ENCODE assay signal across 15 cellular contexts in genomic region chr2:207112397-207112796, GRCh38. TPM values are rescaled to one million over a fixed set of nuclear protein-coding genes. Genes with fewer than 3 reads are reported as not detected.
DNase-seq lines count a peak whose midpoint lies in the region; ATAC-seq lines count a peak whose summit lies in the region.
"Had no signal": no experiment of that assay in that cellular context is flagged by ENCODE, and none has a peak within 500 bp of the region (broad histone marks: within the 10 kb centered on the region; RNA-seq: fewer than 3 reads in every experiment).

No MANE protein-coding gene starts in this region.

- H3K9me3 ChIP-seq in BLaER1 (no peaks in the 10 kb centered on the region), Karpas-422 (ENCODE audit: low read length) (no peaks in the 10 kb centered on the region)

- no peaks in the 10 kb centered on the region for H3K9me2 ChIP-seq in Karpas-422 (replicated peaks; ENCODE audit: insufficient read depth, low read length)

- H3K36me3 ChIP-seq in BLaER1 (no peaks in the 10 kb centered on the region), Karpas-422 (ENCODE audit: insufficient read depth, low read length) (no peaks in the 10 kb centered on the region)

- H3K4me1 ChIP-seq in BLaER1 (peaks cover 27% of the 10 kb centered on the region), Karpas-422 (ENCODE audit: low read length) (peaks cover 14% of the 10 kb centered on the region)

- H3K9ac ChIP-seq in BLaER1, result no peak overlapping the region
- H3K9ac ChIP-seq in Karpas-422 (ENCODE audit: low read length), result no peak overlapping the region

- H3K27ac ChIP-seq in BLaER1 (no peak overlapping the region), Karpas-422 (ENCODE audit: low read length) (no peak overlapping the region), cingulate gyrus (ENCODE audit: low read depth, low read length) (peak overlapping the region; percentile 55)

- H3K4me2 ChIP-seq in BLaER1 (peak overlapping the region; percentile 42), Karpas-422 (ENCODE audit: low read depth, low read length, poor library complexity, severe bottlenecking) (peak overlapping the region; percentile 40)
- H3K4me2 ChIP-seq: GM23338 had no signal

- H4K20me1 ChIP-seq in BLaER1 (no peaks in the 10 kb centered on the region), Karpas-422 (ENCODE audit: insufficient read depth, low read depth, low read length) (no peaks in the 10 kb centered on the region)

- H3K79me2 ChIP-seq in Karpas-422 (ENCODE audit: low read length), result no peaks in the 10 kb centered on the region

- H3K27me3 ChIP-seq in BLaER1, result no peaks in the 10 kb centered on the region
- H3K27me3 ChIP-seq in Karpas-422 (ENCODE audit: low read length), result no peaks in the 10 kb centered on the region

- ATAC-seq in GM19467 (IDR thresholded peaks at IDR 0.05; ENCODE audit: unreplicated experiment), result no peak
- no peak for ATAC-seq in HG02678 (IDR thresholded peaks at IDR 0.05; ENCODE audit: unreplicated experiment)
- ATAC-seq: GM23338, SK-N-SH treated with all-trans-retinoic acid at 6 μM for 48 hours had no signal

- no peak overlapping the region for H3K4me3 ChIP-seq in BLaER1
- no peak overlapping the region for H3K4me3 ChIP-seq in Karpas-422 (ENCODE audit: low read length)
- H3K4me3 ChIP-seq: GM23338 had no signal

- no peak overlapping the region for H2AFZ ChIP-seq in Karpas-422 (ENCODE audit: low read length)
- H2AFZ ChIP-seq: GM23338 had no signal

- DNase-seq in Karpas-422 (peak; percentile 66), pons (ENCODE audit: low spot score) (peak; percentile 64), SW 1271 (lab: John Stamatoyannopoulos, UW) (no peak)
- DNase-seq: ACHN, AML-193, DMS79 treated with DMSO at 0.1 percent for 48 hours, NCI-H1436 treated with DMSO at 0.1 percent for 48 hours, NCI-H526 treated with DMSO at 0.1 percent for 48 hours, SHP77 had no signal

RNA-seq across cellular contexts. Expression of gene KLF7, which starts 53.4 kb away (rescaled TPM):
- 6.5 and 8.8 TPM in 2 replicates for total RNA-seq in Karpas-422 (2014; rRNA removed; shearing (Covaris generic); ENCODE audit: low replicate concordance)

Comparison
In these comparisons a context has a peak if more than half of its experiments do, and no peak if none do; other contexts are left out.
1. DNase-seq: peak in Karpas-422 (single experiment) and pons (single experiment); none in SW 1271 (0 of 2).